1 cellular context compared by ENCODE assay signal in genomic region chr6:12325872-12326271, GRCh38.
TF ChIP-seq lines count a peak whose summit lies in the region.

No MANE protein-coding gene starts in this region.

TF ChIP-seq in GM23338, 12 proteins besides CTCF, POLR2A, EP300 and RAD21 (continued from another document):
- TF ChIP-seq ZNF462 (CRISPR knock-in tag; IDR thresholded peaks at IDR 0.05), result peak; percentile 61
TF ChIP-seq in GM23338: peak in this region for 1.
